In genomic region chr3:72470899-72471298, GRCh38 we compare ENCODE assay signal across 8 cellular contexts.
"Had no signal": no experiment of that assay in that cellular context is flagged by ENCODE, and none has a peak within 500 bp of the region (broad histone marks: within the 10 kb centered on the region; RNA-seq: fewer than 3 reads in every experiment).

No MANE protein-coding gene starts in this region.

- ATAC-seq: GM12878 had no signal

- DNase-seq: GDM1, GF-D8 had no signal

- H3K4me3 ChIP-seq: GM12878 had no signal

- FAIRE-seq: G401.6, GM12878, GM12891, GM12892, GM18507, GM19239 had no signal
